9 cellular contexts compared by ENCODE assay signal in the genomic region with DNA sequence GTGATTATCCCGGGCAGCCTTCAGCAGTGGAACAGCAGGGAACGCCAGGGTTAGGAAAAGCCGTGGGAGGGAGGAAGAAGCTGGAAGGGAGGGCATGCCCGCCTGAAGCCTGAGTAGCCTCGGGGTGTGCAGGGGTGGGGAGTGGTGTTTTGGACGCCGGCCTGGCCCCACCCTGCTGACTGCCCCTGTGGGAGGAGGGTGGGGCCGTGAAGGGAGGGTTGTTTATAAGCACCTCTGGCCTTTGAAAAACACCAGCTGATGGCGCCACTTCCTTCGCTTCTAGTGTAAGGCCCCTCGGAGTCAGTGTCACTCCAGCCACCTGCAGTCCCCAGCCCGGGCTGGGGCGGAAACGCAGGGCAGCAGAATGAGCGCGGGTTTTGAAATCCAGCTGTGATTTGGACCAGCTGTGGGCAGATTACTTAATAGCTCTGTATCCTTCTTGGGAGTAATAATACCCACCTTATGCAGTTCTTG. TPM values are rescaled to one million over a fixed set of nuclear protein-coding genes. Genes with fewer than 3 reads are reported as not detected.
DNase-seq lines count a peak whose midpoint lies in the region; ATAC-seq lines count a peak whose summit lies in the region.
"Had no signal": no experiment of that assay in that cellular context is flagged by ENCODE, and none has a peak within 500 bp of the region (broad histone marks: within the 10 kb centered on the region; RNA-seq: fewer than 3 reads in every experiment).

No MANE protein-coding gene starts in this region.

- H2BK120ac ChIP-seq in neuronal stem cell (ENCODE audit: low read depth, low read length), result no peak overlapping the region

- no peaks in the 10 kb centered on the region for H3K36me3 Mint-ChIP-seq in activated T-cell treated with anti-CD3 and anti-CD28 coated beads, Interleukin-2, amount 50 U/mL, for 72 hours (ENCODE audit: insufficient read depth in 2 of 2)

- no CpG with 5 or more reads among the region's 16 CpGs for WGBS in neuronal stem cell (ENCODE audit: extremely low coverage in 2 of 2, insufficient read length in 2 of 2, insufficient replicate concordance in 1 of 2), 2 donors

- peak overlapping the region; percentile 35 for H3K4me2 ChIP-seq in neuronal stem cell (ENCODE audit: insufficient read depth, low read length, poor library complexity, severe bottlenecking)

- no peak overlapping the region for H3K4me3 Mint-ChIP-seq in activated T-cell treated with anti-CD3 and anti-CD28 coated beads, Interleukin-2, amount 50 U/mL, for 72 hours

- no peaks in the 10 kb centered on the region for H3K79me1 ChIP-seq in neuronal stem cell (ENCODE audit: low read depth, low read length)

- H3K4ac ChIP-seq in neuronal stem cell (ENCODE audit: low read length), result no peak overlapping the region

- no peaks in the 10 kb centered on the region for H3K9me3 Mint-ChIP-seq in activated T-cell treated with anti-CD3 and anti-CD28 coated beads, Interleukin-2, amount 50 U/mL, for 72 hours

- H2AK5ac ChIP-seq in neuronal stem cell (ENCODE audit: low read depth, low read length), result no peak overlapping the region

- no peaks in the 10 kb centered on the region for H3K36me3 ChIP-seq in neuronal stem cell (replicated peaks in 1 of 2; ENCODE audit: control insufficient read depth in 2 of 2, insufficient read depth in 2 of 2, low read length in 2 of 2)

- H3K27me3 Mint-ChIP-seq in activated T-cell treated with anti-CD3 and anti-CD28 coated beads, Interleukin-2, amount 50 U/mL, for 72 hours (ENCODE audit: low read depth), result peaks cover 24% of the 10 kb centered on the region

- no peak overlapping the region for H3K9ac ChIP-seq in neuronal stem cell (ENCODE audit: low read depth, low read length, poor library complexity)

- peaks cover 0 to 1% of the 10 kb centered on the region in 2 donors for H3K9me3 ChIP-seq in neuronal stem cell (replicated peaks in 1 of 2; ENCODE audit: control insufficient read depth in 2 of 2, insufficient read depth in 1 of 2, low read depth in 1 of 2, low read length in 2 of 2)

- peak overlapping the region; percentile 15 for H3K18ac ChIP-seq in neuronal stem cell (ENCODE audit: low read length)

- no peak for ATAC-seq in activated T-cell treated with anti-CD3 and anti-CD28 coated beads, Interleukin-2, amount 50 U/mL, for 72 hours (replicated peaks in 1 of 2)

- H3K27ac Mint-ChIP-seq in activated T-cell treated with anti-CD3 and anti-CD28 coated beads, Interleukin-2, amount 50 U/mL, for 72 hours, result no peak overlapping the region

- H3K4me1 ChIP-seq in neuronal stem cell (ENCODE audit: control insufficient read depth in 2 of 2, insufficient read depth in 1 of 2, low read depth in 1 of 2, low read length in 2 of 2), result no peaks in the 10 kb centered on the region

- H2BK15ac ChIP-seq in neuronal stem cell (ENCODE audit: low read length), result no peak overlapping the region

- H2BK5ac ChIP-seq in neuronal stem cell (ENCODE audit: low read length), result no peak overlapping the region

- H3K27me3 ChIP-seq in neuronal stem cell (ENCODE audit: control insufficient read depth in 3 of 3, insufficient read depth in 3 of 3, low read depth in 1 of 3, low read length in 3 of 3), result peaks cover 0 to 38% (median 0%) of the 10 kb centered on the region in 3 experiments

- no peak overlapping the region for H3K23ac ChIP-seq in neuronal stem cell (ENCODE audit: low read depth, low read length, poor library complexity)

- peak; percentile 6 for DNase-seq in COLO668 (lab: John Stamatoyannopoulos, UW; ENCODE audit: unreplicated experiment)
- DNase-seq in NCI-H69 (lab: John Stamatoyannopoulos, UW), result peak; percentile 98
- DNase-seq in fibroblast of gingiva (ENCODE audit: low read depth), result peak; percentile 70
- DNase-seq in neuronal stem cell (ENCODE audit: low spot score), result peak; percentile 26
- no peak for DNase-seq in activated T-cell treated with anti-CD3 and anti-CD28 coated beads, Interleukin-2, amount 50 U/mL, for 72 hours
- no peak for DNase-seq in KG1 (lab: John Stamatoyannopoulos, UW)
- no peak for DNase-seq in NOMO-1 treated with DMSO at 0.1 percent for 48 hours (lab: John Stamatoyannopoulos, UW; ENCODE audit: unreplicated experiment)
- DNase-seq in NCI-H1930 (lab: John Stamatoyannopoulos, UW), result no peak
- DNase-seq: stimulated activated CD4-positive, alpha-beta T cell treated with anti-CD3 and anti-CD28 coated beads, Interleukin-12 subunit alpha, Interleukin-12 subunit beta, amount 100 ng/mL, for 4 hours had no signal

- H3K27ac ChIP-seq in neuronal stem cell (replicated peaks; ENCODE audit: low read length), result no peak overlapping the region

- no peak overlapping the region for H3K14ac ChIP-seq in neuronal stem cell (ENCODE audit: low read length)

- H4K91ac ChIP-seq in neuronal stem cell (ENCODE audit: low read depth, low read length, poor library complexity), result no peak overlapping the region

- no peaks in the 10 kb centered on the region for H3K4me1 Mint-ChIP-seq in activated T-cell treated with anti-CD3 and anti-CD28 coated beads, Interleukin-2, amount 50 U/mL, for 72 hours (ENCODE audit: low read depth)

- H3K4me3 ChIP-seq in neuronal stem cell (ENCODE audit: low read length in 2 of 2), result no peak overlapping the region

- H2AFZ ChIP-seq in neuronal stem cell (ENCODE audit: low read length), result peak overlapping the region; percentile 18

- no peak overlapping the region for H4K8ac ChIP-seq in neuronal stem cell (ENCODE audit: low read depth, low read length)

- H2BK12ac ChIP-seq in neuronal stem cell (ENCODE audit: low read length), result no peak overlapping the region

RNA-seq across cellular contexts. Expression of gene BMP6, which starts 52.8 kb away (rescaled TPM):
- polyA plus RNA-seq in neuronal stem cell (2013, experiment 1 of 2), result 0.59 TPM
- 0.66 TPM for polyA plus RNA-seq in neuronal stem cell (2013, experiment 2 of 2)
- 1 to 10 TPM in 1 of 2 donors, under 1 TPM in 1; 0.65 to 2.2 TPM for total RNA-seq in activated T-cell treated with anti-CD3 and anti-CD28 coated beads, Interleukin-2, amount 50 U/mL, for 72 hours

Comparison
In these comparisons a context has a peak if more than half of its experiments do, and no peak if none do; other contexts are left out.
1. DNase-seq: peak in COLO668 (single experiment), NCI-H69 (single experiment), fibroblast of gingiva (single experiment) and neuronal stem cell (single experiment); none in activated T-cell treated with anti-CD3 and anti-CD28 coated beads, Interleukin-2, amount 50 U/mL, for 72 hours (0 of 2), KG1 (single experiment), NOMO-1 treated with DMSO at 0.1 percent for 48 hours (single experiment) and NCI-H1930 (0 of 2).